14 cellular contexts compared by ENCODE assay signal in the genomic region with DNA sequence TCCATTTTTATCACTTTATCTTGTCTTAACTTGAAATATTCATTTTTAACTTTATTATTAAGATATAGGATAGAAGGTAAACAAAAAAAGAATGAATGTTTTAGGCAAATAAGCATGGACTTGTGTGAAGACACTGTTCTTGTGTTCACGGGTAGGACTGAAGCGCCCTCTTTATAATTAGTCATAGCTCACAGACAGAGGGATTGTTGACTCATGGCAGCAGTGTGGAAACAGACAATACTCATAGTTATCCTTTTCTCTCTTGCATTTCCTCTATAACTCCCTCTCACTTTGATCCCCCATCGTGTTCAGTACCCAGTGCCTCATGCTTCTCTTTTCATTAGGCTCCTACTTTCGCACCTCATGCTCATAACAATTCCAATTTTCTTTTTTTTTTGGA.
A peak's percentile ranks its signal among the peaks of the same experiment; 100 is the strongest.
DNase-seq lines count a peak whose midpoint lies in the region; ATAC-seq lines count a peak whose summit lies in the region.
"Had no signal": no experiment of that assay in that cellular context is flagged by ENCODE, and none has a peak within 500 bp of the region (broad histone marks: within the 10 kb centered on the region; RNA-seq: fewer than 3 reads in every experiment).

No MANE protein-coding gene starts in this region.

- DNase-seq in NCI-H510A treated with DMSO at 0.1 percent for 48 hours (lab: John Stamatoyannopoulos, UW): peak; percentile 70
- DNase-seq in NCI-H510A (lab: John Stamatoyannopoulos, UW): no peak
- peak; percentile 72 for DNase-seq in NCI-H748 treated with DMSO at 0.1 percent for 48 hours (lab: John Stamatoyannopoulos, UW)
- peak; percentile 26 for DNase-seq in epithelial cell of prostate (ENCODE audit: low read depth, low spot score)
- DNase-seq in substantia nigra (lab: John Stamatoyannopoulos, UW): peak in 17 of 49 donors; percentile 0 to 77 (median 14)
- no peak for DNase-seq in left ventricle myocardium superior
- no peak for DNase-seq in NCI-H2196 (lab: John Stamatoyannopoulos, UW; ENCODE audit: unreplicated experiment)
- DNase-seq: activated naive CD4-positive, alpha-beta T cell treated with Interleukin-2 at 50 U/mL for 16 hours; BE2C; erythroblast; mesendoderm had no signal

- intact Hi-C loops in left ventricle myocardium superior (cut with micrococcal nuclease): no loop called here

- H3K27ac ChIP-seq in epithelial cell of prostate: no peak overlapping the region
- peak overlapping the region; percentile 85 for H3K27ac ChIP-seq in substantia nigra (ENCODE audit: low read depth, low read length, poor library complexity, severe bottlenecking)
- H3K27ac ChIP-seq: skin epidermis had no signal

- ATAC-seq in left ventricle myocardium superior: no peak
- no peak for ATAC-seq in HG03378 (IDR thresholded peaks at IDR 0.05; ENCODE audit: unreplicated experiment)
- ATAC-seq: stimulated activated effector memory CD8-positive, alpha-beta T cell treated with anti-CD3 and anti-CD28 coated beads, Interleukin-12 subunit alpha, Interleukin-12 subunit beta, amount 100 ng/mL, for 72 hours had no signal

Comparison
In these comparisons a context has a peak if more than half of its experiments do, and no peak if none do; other contexts are left out.
1. DNase-seq: peak in NCI-H510A treated with DMSO at 0.1 percent for 48 hours (single experiment), NCI-H748 treated with DMSO at 0.1 percent for 48 hours (single experiment) and epithelial cell of prostate (single experiment); none in NCI-H510A (single experiment), left ventricle myocardium superior (single experiment) and NCI-H2196 (single experiment).